14 cellular contexts compared by ENCODE assay signal in genomic region chrX:19599253-19599652, GRCh38.
"Had no signal": no experiment of that assay in that cellular context is flagged by ENCODE, and none has a peak within 500 bp of the region (broad histone marks: within the 10 kb centered on the region; RNA-seq: fewer than 3 reads in every experiment).

No MANE protein-coding gene starts in this region.

- ATAC-seq: heart right ventricle, left lobe of liver, SK-N-SH treated with all-trans-retinoic acid at 6 μM for 48 hours had no signal

- H3K36me3 ChIP-seq: cardiac muscle cell, heart right ventricle, ovary, sigmoid colon, thoracic aorta had no signal

- H3K27ac ChIP-seq: cardiac muscle cell, heart right ventricle, ovary, sigmoid colon, thoracic aorta had no signal

- H3K9me3 ChIP-seq: ovary, sigmoid colon, thoracic aorta had no signal

- H3K4me3 ChIP-seq: cardiac muscle cell, heart right ventricle, ovary, sigmoid colon, thoracic aorta had no signal

- H3K4me1 ChIP-seq: sigmoid colon had no signal

- H3K27me3 ChIP-seq: cardiac muscle cell, heart right ventricle, ovary, sigmoid colon had no signal

- H3K4me3 Mint-ChIP-seq: neural crest cell had no signal

- DNase-seq: activated T-cell treated with anti-CD3 and anti-CD28 coated beads for 4 hours; foreskin melanocyte; heart right ventricle; islet precursor cell; mammary epithelial cell; ovary; sigmoid colon; stimulated activated CD4-positive, alpha-beta T cell treated with anti-CD3 and anti-CD28 coated beads, Interleukin-2, amount 100 ng/mL, for 24 hours; stimulated activated naive CD4-positive, alpha-beta T cell had no signal
